Comparison of ENCODE assay signal across 20 cellular contexts in genomic region chr20:23294166-23294565, GRCh38.
"Had no signal": no experiment of that assay in that cellular context is flagged by ENCODE, and none has a peak within 500 bp of the region (broad histone marks: within the 10 kb centered on the region; RNA-seq: fewer than 3 reads in every experiment).

No MANE protein-coding gene starts in this region.

- H3K36me3 ChIP-seq: ascending aorta, prostate gland, right lobe of liver had no signal

- H3K4me1 Mint-ChIP-seq: activated CD4-positive, alpha-beta T cell treated with anti-CD3 and anti-CD28 coated beads, Interleukin-2, amount 10 ng/mL, durations not matched to agents 7 days and 5 days; activated naive CD4-positive, alpha-beta T cell treated with anti-CD3 and anti-CD28 coated beads, Interleukin-2, amount 10 ng/mL, durations not matched to agents 7 days and 5 days; activated naive CD8-positive, alpha-beta T cell treated with anti-CD3 and anti-CD28 coated beads, Interleukin-2, amount 50 U/mL, for 24 hours; naive B cell; stimulated activated effector memory CD8-positive, alpha-beta T cell treated with anti-CD3 and anti-CD28 coated beads, Interleukin-12 subunit alpha, Interleukin-12 subunit beta, amount 100 ng/mL, for 72 hours had no signal

- H3K27ac ChIP-seq: prostate gland, right lobe of liver had no signal

- H3K27me3 Mint-ChIP-seq: activated CD4-positive, alpha-beta T cell treated with anti-CD3 and anti-CD28 coated beads, Interleukin-2, amount 10 ng/mL, durations not matched to agents 7 days and 5 days had no signal

- H3K27ac Mint-ChIP-seq: activated CD4-positive, alpha-beta T cell treated with anti-CD3 and anti-CD28 coated beads, Interleukin-2, amount 10 ng/mL, durations not matched to agents 7 days and 5 days; activated CD8-positive, alpha-beta T cell treated with anti-CD3 and anti-CD28 coated beads, Interleukin-2, amount 10 ng/mL, durations not matched to agents 7 days and 5 days; activated naive CD4-positive, alpha-beta T cell treated with anti-CD3 and anti-CD28 coated beads, Interleukin-2, amount 10 ng/mL, durations not matched to agents 7 days and 5 days; activated naive CD8-positive, alpha-beta T cell treated with anti-CD3 and anti-CD28 coated beads, Interleukin-2, amount 50 U/mL, for 24 hours; naive B cell; stimulated activated effector memory CD8-positive, alpha-beta T cell treated with anti-CD3 and anti-CD28 coated beads, Interleukin-12 subunit alpha, Interleukin-12 subunit beta, amount 100 ng/mL, for 72 hours had no signal

- H3K9me3 ChIP-seq: ascending aorta, prostate gland, right lobe of liver had no signal

- H3K4me1 ChIP-seq: ascending aorta, prostate gland, right lobe of liver had no signal

- H3K27me3 ChIP-seq: ascending aorta, right lobe of liver had no signal

- ATAC-seq: activated CD8-positive, alpha-beta T cell treated with anti-CD3 and anti-CD28 coated beads, Interleukin-2, amount 10 ng/mL, durations not matched to agents 7 days and 5 days; activated naive CD8-positive, alpha-beta T cell treated with anti-CD3 and anti-CD28 coated beads, Interleukin-2, amount 50 U/mL, for 24 hours; activated T-cell treated with anti-CD3 and anti-CD28 coated beads, Interleukin-2, amount 50 U/mL, for 4 hours; SK-N-SH treated with all-trans-retinoic acid at 6 μM for 48 hours; stimulated activated effector memory CD8-positive, alpha-beta T cell treated with anti-CD3 and anti-CD28 coated beads, Interleukin-12 subunit alpha, Interleukin-12 subunit beta, amount 100 ng/mL, for 72 hours had no signal

- DNase-seq: activated CD4-positive, alpha-beta T cell treated with anti-CD3 and anti-CD28 coated beads, Interleukin-2, amount 10 ng/mL, durations not matched to agents 7 days and 5 days; activated CD8-positive, alpha-beta T cell treated with anti-CD3 and anti-CD28 coated beads, Interleukin-2, amount 10 ng/mL, durations not matched to agents 7 days and 5 days; activated effector memory CD4-positive, alpha-beta T cell treated with Interleukin-2 at 50 U/mL for 16 hours; activated naive CD4-positive, alpha-beta T cell treated with anti-CD3 and anti-CD28 coated beads, Interleukin-2, amount 10 ng/mL, durations not matched to agents 7 days and 5 days; activated naive CD8-positive, alpha-beta T cell treated with anti-CD3 and anti-CD28 coated beads, Interleukin-2, amount 50 U/mL, for 24 hours; activated T-cell treated with anti-CD3 and anti-CD28 coated beads, Interleukin-2, amount 50 U/mL, for 4 hours; cortex of kidney; erythroblast; hippocampal formation; naive B cell; right lobe of liver; stimulated activated CD4-positive, alpha-beta T cell treated with anti-CD3 and anti-CD28 coated beads, Interleukin-4, amount 100 ng/mL, for 24 hours; T-helper 1 cell; T-helper 9 cell had no signal

- H3K4me3 Mint-ChIP-seq: activated CD4-positive, alpha-beta T cell treated with anti-CD3 and anti-CD28 coated beads, Interleukin-2, amount 10 ng/mL, durations not matched to agents 7 days and 5 days; activated CD8-positive, alpha-beta T cell treated with anti-CD3 and anti-CD28 coated beads, Interleukin-2, amount 10 ng/mL, durations not matched to agents 7 days and 5 days; activated naive CD4-positive, alpha-beta T cell treated with anti-CD3 and anti-CD28 coated beads, Interleukin-2, amount 10 ng/mL, durations not matched to agents 7 days and 5 days; activated naive CD8-positive, alpha-beta T cell treated with anti-CD3 and anti-CD28 coated beads, Interleukin-2, amount 50 U/mL, for 24 hours; activated T-cell treated with anti-CD3 and anti-CD28 coated beads, Interleukin-2, amount 50 U/mL, for 4 hours; naive B cell; neural crest cell; stimulated activated effector memory CD8-positive, alpha-beta T cell treated with anti-CD3 and anti-CD28 coated beads, Interleukin-12 subunit alpha, Interleukin-12 subunit beta, amount 100 ng/mL, for 72 hours had no signal

- H3K4me3 ChIP-seq: ascending aorta, prostate gland, right lobe of liver, smooth muscle cell had no signal

- H3K36me3 Mint-ChIP-seq: activated naive CD4-positive, alpha-beta T cell treated with anti-CD3 and anti-CD28 coated beads, Interleukin-2, amount 10 ng/mL, durations not matched to agents 7 days and 5 days; naive B cell; stimulated activated effector memory CD8-positive, alpha-beta T cell treated with anti-CD3 and anti-CD28 coated beads, Interleukin-12 subunit alpha, Interleukin-12 subunit beta, amount 100 ng/mL, for 72 hours had no signal

- H3K9me3 Mint-ChIP-seq: activated CD4-positive, alpha-beta T cell treated with anti-CD3 and anti-CD28 coated beads, Interleukin-2, amount 10 ng/mL, durations not matched to agents 7 days and 5 days; activated naive CD4-positive, alpha-beta T cell treated with anti-CD3 and anti-CD28 coated beads, Interleukin-2, amount 10 ng/mL, durations not matched to agents 7 days and 5 days; activated naive CD8-positive, alpha-beta T cell treated with anti-CD3 and anti-CD28 coated beads, Interleukin-2, amount 50 U/mL, for 24 hours; activated T-cell treated with anti-CD3 and anti-CD28 coated beads, Interleukin-2, amount 50 U/mL, for 4 hours; naive B cell; neural crest cell; stimulated activated effector memory CD8-positive, alpha-beta T cell treated with anti-CD3 and anti-CD28 coated beads, Interleukin-12 subunit alpha, Interleukin-12 subunit beta, amount 100 ng/mL, for 72 hours had no signal
